Comparison of ENCODE assay signal across 8 cellular contexts in genomic region chr14:100586520-100587247, GRCh38. TPM values are rescaled to one million over a fixed set of nuclear protein-coding genes. Genes with fewer than 3 reads are reported as not detected.
DNase-seq lines count a peak whose midpoint lies in the region; ATAC-seq, FAIRE-seq and TF ChIP-seq lines count a peak whose summit lies in the region.

No MANE protein-coding gene starts in this region.

- H3K36me3 ChIP-seq in HCT116 (ENCODE audit: control insufficient read depth in 1 of 2, insufficient read depth in 2 of 2, low read length in 2 of 2) = no peaks in the 10 kb centered on the region
- H3K36me3 ChIP-seq in endothelial cell of umbilical vein (ENCODE audit: control insufficient read depth in 2 of 2, extremely low read depth in 1 of 2, insufficient read depth in 2 of 2, low read length in 2 of 2) = no peaks in the 10 kb centered on the region
- no peaks in the 10 kb centered on the region for H3K36me3 ChIP-seq in urinary bladder (ENCODE audit: insufficient read depth)

- no peaks in the 10 kb centered on the region for H3K4me1 Mint-ChIP-seq in natural killer cell treated with Interleukin-12 subunit alpha and Interleukin-12 subunit beta and Interleukin-15 and Interleukin-18, amount 100 ng/mL, for 72 hours (ENCODE audit: low read depth in 2 of 2)

- no peak overlapping the region for H2AFZ ChIP-seq in HCT116 (ENCODE audit: low read depth, low read length, poor library complexity, severe bottlenecking)
- peak overlapping the region; percentile 82 for H2AFZ ChIP-seq in endothelial cell of umbilical vein (ENCODE audit: low read depth, low read length)

- intact Hi-C loops in HCT116 (cut with micrococcal nuclease) = no loop called here
- intact Hi-C loops in endothelial cell of umbilical vein (cut with micrococcal nuclease) = no loop called here

- TF ChIP-seq CTCF in AG04450 (IDR thresholded peaks at IDR 0.05; ENCODE audit: low read depth, low read length) (no peak), HCT116 (IDR thresholded peaks at IDR 0.05 in 2 of 3, conservative IDR thresholded peaks at IDR 0.05 in 1 of 3; ENCODE audit: borderline replicate concordance in 1 of 3, insufficient read depth in 1 of 3, low read depth in 2 of 3, low read length in 2 of 3) (no peak), endothelial cell of umbilical vein (IDR thresholded peaks at IDR 0.05; ENCODE audit: extremely low read depth in 1 of 2, insufficient read depth in 1 of 2, low read depth in 1 of 2, low read length in 2 of 2) (no peak)

- DNase-seq in AG04450 (ENCODE audit: low read depth, low spot score) (no peak), HCT116 (ENCODE audit: low read depth, low spot score) (peak; percentile 67), UCSD-AML1 (lab: John Stamatoyannopoulos, UW; ENCODE audit: unreplicated experiment) (peak; percentile 72), endothelial cell of umbilical vein (ENCODE audit: low read depth, low spot score) (no peak), GF-D8 (lab: John Stamatoyannopoulos, UW) (no peak)
- peak; percentile 60 for DNase-seq in natural killer cell treated with Interleukin-12 subunit alpha and Interleukin-12 subunit beta and Interleukin-15 and Interleukin-18, amount 100 ng/mL, for 72 hours (ENCODE audit: low spot score)

- no TSS peak for BruUV-seq in HCT116 (replicated peaks; lab: Mats Ljungman, UMichigan)
- no TSS peak for BruUV-seq in endothelial cell of umbilical vein (replicated peaks; lab: Mats Ljungman, UMichigan)

- H3K9me1 ChIP-seq in endothelial cell of umbilical vein (replicated peaks; ENCODE audit: control insufficient read depth, extremely low read depth, insufficient read depth, low read length) = no peaks in the 10 kb centered on the region

- H3K27ac ChIP-seq in AG04450 (ENCODE audit: low read depth, low read length) = no peak overlapping the region
- peak overlapping the region; percentile 85 for H3K27ac ChIP-seq in HCT116 (ENCODE audit: low read depth, low read length)
- H3K27ac ChIP-seq in endothelial cell of umbilical vein (ENCODE audit: insufficient read depth, low read depth, low read length) = no peak overlapping the region
- no peak overlapping the region for H3K27ac ChIP-seq in urinary bladder (ENCODE audit: low read depth)

- 1% methylated on average over 78 of the region's 79 CpGs for WGBS in urinary bladder

- POLR2A ChIA-PET in AG04450 (lab: Yijun Ruan, JAX) = no interaction called here
- POLR2A ChIA-PET in HCT116 (lab: Charles Lee) = no interaction called here
- POLR2A ChIA-PET in endothelial cell of umbilical vein (lab: Charles Lee) = no interaction called here

- dilution Hi-C loops in endothelial cell of umbilical vein (cut with MboI; ENCODE audit: extremely low pct_ligation_motif_present, low sequenced_read_pairs) = no loop called here

- H3K27ac Mint-ChIP-seq in natural killer cell treated with Interleukin-12 subunit alpha and Interleukin-12 subunit beta and Interleukin-15 and Interleukin-18, amount 100 ng/mL, for 72 hours = no peak overlapping the region

- H3K27me3 Mint-ChIP-seq in natural killer cell treated with Interleukin-12 subunit alpha and Interleukin-12 subunit beta and Interleukin-15 and Interleukin-18, amount 100 ng/mL, for 72 hours = peaks cover 17 to 32% of the 10 kb centered on the region in 2 donors

- H3K36me3 Mint-ChIP-seq in natural killer cell treated with Interleukin-12 subunit alpha and Interleukin-12 subunit beta and Interleukin-15 and Interleukin-18, amount 100 ng/mL, for 72 hours = no peaks in the 10 kb centered on the region

- no peaks in the 10 kb centered on the region; the same call in 1 of the 2 replicates for H3K9me3 ChIP-seq in AG04450 (ENCODE audit: control insufficient read depth, insufficient read depth, low read length)
- no peaks in the 10 kb centered on the region for H3K9me3 ChIP-seq in HCT116 (ENCODE audit: control insufficient read depth in 1 of 2, insufficient read depth in 1 of 2, low read depth in 1 of 2, low read length in 2 of 2)
- no peaks in the 10 kb centered on the region for H3K9me3 ChIP-seq in endothelial cell of umbilical vein (replicated peaks; ENCODE audit: control insufficient read depth, insufficient read depth, low read length)

- H3K9ac ChIP-seq in HCT116 (ENCODE audit: low read length) (peak overlapping the region; percentile 80), endothelial cell of umbilical vein (replicated peaks; ENCODE audit: extremely low read depth, insufficient read depth, low read length) (no peak overlapping the region)

- no peak overlapping the region for H3K4me3 Mint-ChIP-seq in natural killer cell treated with Interleukin-12 subunit alpha and Interleukin-12 subunit beta and Interleukin-15 and Interleukin-18, amount 100 ng/mL, for 72 hours

- no peaks in the 10 kb centered on the region for H3K79me2 ChIP-seq in HCT116 (ENCODE audit: insufficient read depth, low read length)
- no peaks in the 10 kb centered on the region for H3K79me2 ChIP-seq in endothelial cell of umbilical vein (ENCODE audit: control insufficient read depth, insufficient read depth, low read length)

- no peak for FAIRE-seq in endothelial cell of umbilical vein (lab: Jason Lieb, UNC)

- H3K4me1 ChIP-seq in HCT116 (ENCODE audit: control insufficient read depth in 1 of 2, insufficient read depth in 2 of 2, low read length in 2 of 2) = peaks cover 13 to 28% of the 10 kb centered on the region in 2 experiments; a peak in 3 of 4 replicates
- H3K4me1 ChIP-seq in endothelial cell of umbilical vein (ENCODE audit: control insufficient read depth, extremely low read depth, insufficient read depth, low read length) = peaks cover 6% of the 10 kb centered on the region
- no peaks in the 10 kb centered on the region for H3K4me1 ChIP-seq in urinary bladder (ENCODE audit: insufficient read depth)

- peak overlapping the region; percentile 88 for H3K4me2 ChIP-seq in HCT116 (ENCODE audit: low read length)
- H3K4me2 ChIP-seq in endothelial cell of umbilical vein (ENCODE audit: insufficient read depth, low read length) = peak overlapping the region; percentile 65

- H4K20me1 ChIP-seq in HCT116 (ENCODE audit: insufficient read depth) = no peaks in the 10 kb centered on the region
- no peaks in the 10 kb centered on the region for H4K20me1 ChIP-seq in endothelial cell of umbilical vein (replicated peaks; ENCODE audit: control insufficient read depth, extremely low read depth, insufficient read depth, low read length)

- H3K9me2 ChIP-seq in HCT116 (ENCODE audit: insufficient read depth) = no peaks in the 10 kb centered on the region

- TF ChIP-seq RAD21 in HCT116 (IDR thresholded peaks at IDR 0.05; ENCODE audit: low read depth) = no peak

- peak overlapping the region; percentile 49 for H3K4me3 ChIP-seq in AG04450 (ENCODE audit: low read depth, low read length)
- peak overlapping the region; percentile 60 to 74 for H3K4me3 ChIP-seq in HCT116 (replicated peaks in 1 of 2; ENCODE audit: low read depth in 1 of 2, low read length in 2 of 2)
- H3K4me3 ChIP-seq in endothelial cell of umbilical vein (replicated peaks in 1 of 3; ENCODE audit: insufficient read depth in 1 of 3, low read depth in 1 of 3, low read length in 3 of 3) = peak overlapping the region in 2 of 3 experiments; percentile 33 to 36
- H3K4me3 ChIP-seq in urinary bladder (ENCODE audit: low read depth, low read length) = peak overlapping the region; percentile 46

- CTCF ChIA-PET in AG04450 (lab: Charles Lee) = no interaction called here
- CTCF ChIA-PET in HCT116 (lab: Charles Lee) = no interaction called here
- CTCF ChIA-PET in endothelial cell of umbilical vein (lab: Charles Lee) = no interaction called here

- peak; percentile 80 for ATAC-seq in HCT116
- peak; percentile 28 to 64 for ATAC-seq in natural killer cell treated with Interleukin-12 subunit alpha and Interleukin-12 subunit beta and Interleukin-15 and Interleukin-18, amount 100 ng/mL, for 72 hours
- no peak for ATAC-seq in GM18498 (IDR thresholded peaks at IDR 0.05; ENCODE audit: unreplicated experiment)

- no peaks in the 10 kb centered on the region for H3K9me3 Mint-ChIP-seq in natural killer cell treated with Interleukin-12 subunit alpha and Interleukin-12 subunit beta and Interleukin-15 and Interleukin-18, amount 100 ng/mL, for 72 hours

- RAD21 ChIA-PET in HCT116 (lab: Charles Lee; ENCODE audit: low non-redundant PET in 1 of 2, low total read pairs in 2 of 2, uncharacterized antibody in 2 of 2, unreplicated experiment in 2 of 2) = no interaction called here

- peak; percentile 18 for TF ChIP-seq POLR2A in HCT116 (IDR thresholded peaks at IDR 0.05; ENCODE audit: borderline replicate concordance, extremely low read depth, insufficient read depth, insufficient read length)
- TF ChIP-seq POLR2A in endothelial cell of umbilical vein (IDR thresholded peaks at IDR 0.05; ENCODE audit: low read depth, low read length) = no peak

- H3K27me3 ChIP-seq in AG04450 (ENCODE audit: control insufficient read depth, insufficient read depth, low read length) (peaks cover 35% of the 10 kb centered on the region), HCT116 (ENCODE audit: insufficient read depth, low read length) (no peaks in the 10 kb centered on the region), endothelial cell of umbilical vein (ENCODE audit: control insufficient read depth in 2 of 2, insufficient read depth in 2 of 2, low read length in 2 of 2) (peaks cover 11 to 13% of the 10 kb centered on the region in 2 experiments)

TF ChIP-seq in HCT116, 20 proteins besides CTCF, POLR2A, EP300 and RAD21 (continues in another document):
- TF ChIP-seq SIN3A (IDR thresholded peaks at IDR 0.05; ENCODE audit: low read depth) (peak; percentile 58), ZFX (IDR thresholded peaks at IDR 0.05) (peak; percentile 94), EZH2phosphoT487 (IDR thresholded peaks at IDR 0.05; ENCODE audit: borderline replicate concordance) (no peak)

TF ChIP-seq in endothelial cell of umbilical vein, 7 proteins besides CTCF, POLR2A, EP300 and RAD21 (continues in another document):
- TF ChIP-seq EZH2 (IDR thresholded peaks at IDR 0.05; ENCODE audit: borderline replicate concordance, low read depth, low read length, severe bottlenecking) (no peak), JUN (IDR thresholded peaks at IDR 0.05; ENCODE audit: borderline replicate concordance, insufficient read depth, insufficient read length, low read depth) (no peak)

RNA-seq across cellular contexts. Expression of gene BEGAIN, which starts 0.5 kb away (rescaled TPM):
- polyA plus RNA-seq in AG04450 (2011; rRNA removed) (0.16 and 0.48 TPM in 2 replicates), endothelial cell of umbilical vein (0.14 TPM in 1 of 2 replicates, not detected in the other), urinary bladder (1.8 TPM)
- 0.78 and 0.87 TPM in 2 replicates for polyA minus RNA-seq in AG04450 (2011; rRNA and poly(A)+ RNA removed)
- total RNA-seq in HCT116 (2021; ENCODE audit: unreplicated experiment) (8.5 TPM), endothelial cell of umbilical vein (0.46 and 0.49 TPM in 2 replicates), urinary bladder (3.1 TPM)
- polyA plus RNA-seq in HCT116 (2012) = 7.8 and 8.5 TPM in 2 replicates
- polyA plus RNA-seq in endothelial cell of umbilical vein (2011; cell fraction: cytosol; rRNA removed) = 0.10 and 0.20 TPM in 2 replicates
- polyA plus RNA-seq in endothelial cell of umbilical vein (2011; cell fraction: nucleus; rRNA removed) = 0.22 and 0.68 TPM in 2 replicates
- polyA plus RNA-seq in endothelial cell of umbilical vein (2012) = 0.12 and 0.17 TPM in 2 replicates
- 1.1 TPM in 1 of 2 replicates, not detected in the other for polyA minus RNA-seq in endothelial cell of umbilical vein
- polyA minus RNA-seq in endothelial cell of umbilical vein (2011; cell fraction: cytosol; rRNA and poly(A)+ RNA removed) = 24.8 TPM
- polyA minus RNA-seq in endothelial cell of umbilical vein (2011; cell fraction: nucleus; rRNA and poly(A)+ RNA removed) = 0.82 TPM in 1 of 2 replicates, not detected in the other
- total RNA-seq in natural killer cell treated with Interleukin-12 subunit alpha and Interleukin-12 subunit beta and Interleukin-15 and Interleukin-18, amount 100 ng/mL, for 72 hours = not detected

Comparison
In these comparisons a context has a peak if more than half of its experiments do, and no peak if none do; other contexts are left out.
1. DNase-seq: peak in HCT116 (single experiment), UCSD-AML1 (single experiment) and natural killer cell treated with Interleukin-12 subunit alpha and Interleukin-12 subunit beta and Interleukin-15 and Interleukin-18, amount 100 ng/mL, for 72 hours (single experiment); none in AG04450 (single experiment), endothelial cell of umbilical vein (single experiment) and GF-D8 (single experiment).
2. Peak in every context shown above with its lines, with median percentiles within 50 percentile points of each other: H3K4me3 ChIP-seq.